18 cellular contexts compared by ENCODE assay signal in the genomic region with DNA sequence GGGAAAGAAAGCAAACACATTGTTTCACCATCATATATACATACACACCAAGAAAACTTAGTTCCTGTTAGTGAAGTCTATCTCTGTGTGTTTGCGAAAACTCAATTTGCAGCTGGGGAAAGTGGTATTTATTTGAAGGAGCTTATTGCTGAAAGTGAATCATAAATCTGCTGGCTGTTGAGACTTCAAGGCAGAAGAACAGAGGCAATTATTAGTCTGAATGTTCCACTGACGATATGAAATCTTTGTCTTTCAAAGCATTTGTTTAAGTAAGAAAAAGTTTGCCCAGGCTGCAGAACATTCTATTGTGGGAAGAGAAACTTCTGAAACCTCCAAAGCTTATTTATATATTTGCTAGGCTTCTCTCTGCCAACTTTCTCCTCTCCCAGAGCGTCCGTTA.
"Had no signal": no experiment of that assay in that cellular context is flagged by ENCODE, and none has a peak within 500 bp of the region (broad histone marks: within the 10 kb centered on the region; RNA-seq: fewer than 3 reads in every experiment).

No MANE protein-coding gene starts in this region.

- DNase-seq: activated CD4-positive, alpha-beta T cell treated with anti-CD3 and anti-CD28 coated beads for 1 hour; activated CD4-positive, alpha-beta T cell treated with anti-CD3 and anti-CD28 coated beads, Interleukin-2, amount 50 U/mL, for 48 hours; activated gamma-delta T cell treated with Interleukin-2 at 50 U/mL for 16 hours; activated naive CD8-positive, alpha-beta T cell treated with anti-CD3 and anti-CD28 coated beads for 36 hours; activated T-cell treated with anti-CD3 and anti-CD28 coated beads, Interleukin-2, amount 50 U/mL, for 72 hours; immature natural killer cell; left cardiac atrium; naive thymus-derived CD4-positive, alpha-beta T cell; sigmoid colon; stimulated activated CD4-positive, alpha-beta T cell treated with anti-CD3 and anti-CD28 coated beads, Interleukin-12 subunit alpha, Interleukin-12 subunit beta, amount 100 ng/mL, for 4 hours; stimulated activated naive CD4-positive, alpha-beta T cell treated with Interleukin-2 at 50 U/mL for 16 hours; T-helper 9 cell had no signal

- H3K27ac ChIP-seq: breast epithelium, prostate gland, sigmoid colon, suprapubic skin had no signal

- H3K4me3 ChIP-seq: breast epithelium, lung, prostate gland, sigmoid colon, suprapubic skin had no signal

- H3K27me3 ChIP-seq: breast epithelium, sigmoid colon, suprapubic skin had no signal

- H3K9me3 ChIP-seq: breast epithelium, prostate gland, sigmoid colon, suprapubic skin had no signal

- ATAC-seq: activated T-cell treated with anti-CD3 and anti-CD28 coated beads, Interleukin-2, amount 50 U/mL, for 72 hours; esophagus mucosa; left cardiac atrium; naive thymus-derived CD4-positive, alpha-beta T cell had no signal

- H3K4me1 ChIP-seq: breast epithelium, prostate gland, sigmoid colon, suprapubic skin had no signal

- FAIRE-seq: endometrium had no signal

- H3K36me3 ChIP-seq: breast epithelium, prostate gland, sigmoid colon, suprapubic skin had no signal
